ENCODE assay signal across 15 cellular contexts in the genomic region with DNA sequence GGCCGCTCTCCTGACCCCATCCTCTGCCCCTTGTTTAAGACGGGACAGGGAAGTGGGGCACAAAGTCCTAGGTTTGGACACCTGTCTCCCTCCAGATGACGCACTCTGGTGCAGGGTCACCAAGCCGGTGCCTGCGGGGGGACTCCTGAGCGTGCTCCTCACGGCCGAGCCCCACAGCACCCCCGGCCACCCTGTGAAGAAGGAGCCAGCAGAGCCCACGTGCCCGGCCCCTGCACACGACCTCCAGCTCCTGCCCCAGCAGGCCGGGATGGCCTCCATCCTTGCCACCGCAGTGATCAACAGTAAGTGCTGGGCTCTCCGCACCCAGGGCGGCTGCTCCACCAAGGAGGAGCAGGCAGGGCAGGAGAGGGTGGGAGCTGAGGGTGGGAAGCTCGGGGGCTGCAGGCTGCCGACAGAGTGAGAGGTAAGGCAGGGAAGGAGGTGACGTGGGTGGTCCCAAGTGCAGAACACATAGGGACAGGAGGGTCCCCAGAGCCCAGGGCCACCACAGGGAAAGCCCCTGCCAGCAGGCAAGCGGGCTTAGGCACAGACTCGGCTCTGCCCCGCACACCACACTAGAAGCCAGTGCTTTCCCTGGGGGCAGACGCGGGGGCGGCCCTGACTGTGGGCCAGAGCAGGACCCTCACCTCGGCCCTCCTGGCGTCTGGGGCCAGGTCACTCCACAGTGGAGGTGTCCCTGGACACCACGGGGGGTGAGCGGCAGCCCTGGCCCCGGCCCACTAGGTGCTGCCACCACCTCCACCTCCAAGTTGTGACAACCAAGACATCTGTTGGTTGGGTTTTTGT. TPM values are rescaled to one million over a fixed set of nuclear protein-coding genes. Genes with fewer than 3 reads are reported as not detected.
DNase-seq lines count a peak whose midpoint lies in the region; ATAC-seq, FAIRE-seq and TF ChIP-seq lines count a peak whose summit lies in the region.
"Had no signal": no experiment of that assay in that cellular context is flagged by ENCODE, and none has a peak within 500 bp of the region (broad histone marks: within the 10 kb centered on the region; RNA-seq: fewer than 3 reads in every experiment).

No MANE protein-coding gene starts in this region.

- no peak for FAIRE-seq in K562 (lab: Jason Lieb, UNC)
- FAIRE-seq: H54 had no signal

- no peak for TF ChIP-seq EP300 in K562 (IDR thresholded peaks at IDR 0.05; ENCODE audit: low read length)

- CTCF ChIA-PET in K562 (lab: Yijun Ruan, JAX; ENCODE audit: low intra/inter-chr PET ratio) = interaction anchor here (0.6 to 6.2 kb wide), 9 partner anchors 34 to 1203 kb away, joined by 3 to 108 read pairs (median 4); no protein-coding TSS in a partner anchor
- CTCF ChIA-PET in OCI-LY7 (lab: Charles Lee; ENCODE audit: unreplicated experiment) = no interaction called here

- 76 to 79% methylated on average over 29 to 30 of the region's 30 CpGs for WGBS in heart right ventricle, 2 donors
- WGBS in K562 (ENCODE audit: insufficient coverage, low coverage, missing lambda C conversion rate) = 74% methylated on average over 29 of the region's 30 CpGs

- H3K27ac ChIP-seq in heart right ventricle = no peak overlapping the region
- no peak overlapping the region for H3K27ac ChIP-seq in K562 (ENCODE audit: extremely low read depth, low read depth, low read length)
- H3K27ac ChIP-seq in OCI-LY7 (ENCODE audit: low read depth, low read length, poor library complexity, severe bottlenecking) = no peak overlapping the region
- H3K27ac ChIP-seq in colonic mucosa = no peak overlapping the region

- POLR2A ChIA-PET in K562 (lab: Yijun Ruan, JAX) (interaction anchor here (0.7 kb wide), 1 partner anchor 92 kb away, joined by 3 read pairs; no protein-coding TSS in a partner anchor), OCI-LY7 (lab: Charles Lee) (no interaction called here)

- H3K4me1 ChIP-seq in heart right ventricle = peaks cover 0 to 43% (median 24%) of the 10 kb centered on the region in 9 donors
- H3K4me1 ChIP-seq in K562 (replicated peaks in 1 of 2; ENCODE audit: control insufficient read depth in 2 of 2, insufficient read depth in 2 of 2, low read length in 2 of 2) = peaks cover 36 to 100% of the 10 kb centered on the region in 2 experiments
- H3K4me1 ChIP-seq in OCI-LY7 (ENCODE audit: insufficient read depth, low read length, poor library complexity, severe bottlenecking) = peaks cover 6% of the 10 kb centered on the region
- H3K4me1 ChIP-seq in colonic mucosa = peaks cover 16% of the 10 kb centered on the region

- TF ChIP-seq POLR2A in K562 (conservative IDR thresholded peaks at IDR 0.05) = no peak

- BruUV-seq in K562 (replicated peaks; lab: Mats Ljungman, UMichigan) = no TSS peak
- BruUV-seq in OCI-LY7 (replicated peaks; lab: Mats Ljungman, UMichigan) = no TSS peak

- H3K4me1 Mint-ChIP-seq in neural crest cell = peaks cover 25% of the 10 kb centered on the region

- no peaks in the 10 kb centered on the region for H3K9me1 ChIP-seq in K562 (ENCODE audit: control insufficient read depth, insufficient read depth, low read length)

- H3K9me3 ChIP-seq in heart right ventricle (no peaks in the 10 kb centered on the region), K562 (replicated peaks; ENCODE audit: control insufficient read depth, insufficient read depth, low read depth, low read length) (no peaks in the 10 kb centered on the region), OCI-LY7 (ENCODE audit: low read length) (no peaks in the 10 kb centered on the region), colonic mucosa (no peaks in the 10 kb centered on the region)

- H3K4me2 ChIP-seq in K562 (ENCODE audit: insufficient read depth, low read length) (no peak overlapping the region), OCI-LY7 (ENCODE audit: low read length) (no peak overlapping the region)

- TF ChIP-seq RAD21 in K562 (CRISPR knock-in tag; conservative IDR thresholded peaks at IDR 0.05 in 1 of 2, IDR thresholded peaks at IDR 0.05 in 1 of 2) = no peak

- H3K79me2 ChIP-seq in K562 (ENCODE audit: control insufficient read depth, insufficient read depth, low read length) = peaks cover 5% of the 10 kb centered on the region; the same call in 1 of the 3 replicates
- H3K79me2 ChIP-seq in OCI-LY7 (ENCODE audit: insufficient read depth, low read depth, low read length) = no peaks in the 10 kb centered on the region

- H3K4me3 Mint-ChIP-seq in neural crest cell = peak overlapping the region; percentile 39

- peak; percentile 71 for DNase-seq in Right ventricle myocardium inferior (ENCODE audit: missing footprints)
- no peak for DNase-seq in heart right ventricle
- no peak for DNase-seq in K562 (ENCODE audit: extremely low read depth in 1 of 4, low spot score in 3 of 4)
- DNase-seq in neural crest cell (ENCODE audit: low read depth, low spot score) = no peak
- no peak for DNase-seq in OCI-LY7 (ENCODE audit: low spot score)
- no peak for DNase-seq in NCI-H446 treated with DMSO at 0.1 percent for 48 hours (lab: John Stamatoyannopoulos, UW)
- no peak for DNase-seq in colonic mucosa
- DNase-seq: AML-193, DMS 273 treated with DMSO at 0.1 percent for 48 hours, DMS79 treated with DMSO at 0.1 percent for 48 hours, NCI-H1105 treated with DMSO at 0.1 percent for 48 hours, NCI-H2029 treated with DMSO at 0.1 percent for 48 hours, NCI-H2171 had no signal

- H2AFZ ChIP-seq in K562 (ENCODE audit: low read depth, low read length) (no peak overlapping the region), OCI-LY7 (ENCODE audit: low read length) (no peak overlapping the region)

- no peak overlapping the region for H3K27ac Mint-ChIP-seq in neural crest cell (ENCODE audit: unreplicated experiment)
- H3K27ac Mint-ChIP-seq: IgD-negative memory B cell had no signal

- H3K27me3 Mint-ChIP-seq in neural crest cell (ENCODE audit: low read depth) = no peaks in the 10 kb centered on the region
- H3K27me3 Mint-ChIP-seq: IgD-negative memory B cell had no signal

- TF ChIP-seq CTCF in heart right ventricle (IDR thresholded peaks at IDR 0.05) (no peak), K562 (IDR thresholded peaks at IDR 0.05 in 2 of 3, conservative IDR thresholded peaks at IDR 0.05 in 1 of 3; ENCODE audit: insufficient read depth in 2 of 3, low read depth in 1 of 3, low read length in 3 of 3) (no peak), neural crest cell (conservative IDR thresholded peaks at IDR 0.05) (no peak), OCI-LY7 (conservative IDR thresholded peaks at IDR 0.05; ENCODE audit: low read length) (no peak), colonic mucosa (IDR thresholded peaks at IDR 0.05) (no peak)

- H3K27me3 ChIP-seq in heart right ventricle = peaks cover 0 to 7% (median 0%) of the 10 kb centered on the region in 7 donors
- no peaks in the 10 kb centered on the region for H3K27me3 ChIP-seq in K562 (ENCODE audit: control insufficient read depth in 2 of 2, insufficient read depth in 2 of 2, low read length in 2 of 2)
- H3K27me3 ChIP-seq in colonic mucosa = no peaks in the 10 kb centered on the region

- no peaks in the 10 kb centered on the region for H3K9me3 Mint-ChIP-seq in neural crest cell
- H3K9me3 Mint-ChIP-seq: IgD-negative memory B cell had no signal

- no peaks in the 10 kb centered on the region for H3K36me3 Mint-ChIP-seq in neural crest cell (ENCODE audit: low read depth)

- ATAC-seq in Right ventricle myocardium inferior (no peak), heart right ventricle (no peak), K562 (no peak)

- intact Hi-C loops in Right ventricle myocardium inferior (cut with DNase I) (loop anchor here (1.0 kb wide), 1 partner anchor 85 kb away; no protein-coding TSS in a partner anchor), heart right ventricle (cut with DNase I) (loop anchor here (1.0 to 2.0 kb wide), 3 partner anchors 83 to 85 kb away; no protein-coding TSS in a partner anchor), K562 (cut with micrococcal nuclease) (loop anchor here (1.0 to 5.0 kb wide), 3 partner anchors 34 to 85 kb away; no protein-coding TSS in a partner anchor), OCI-LY7 (cut with micrococcal nuclease; ENCODE audit: unreplicated experiment) (loop anchor here (1.0 kb wide), 1 partner anchor 85 kb away; no protein-coding TSS in a partner anchor), colonic mucosa (cut with DNase I) (loop anchor here (2.0 kb wide), 1 partner anchor 85 kb away; no protein-coding TSS in a partner anchor)

- in situ Hi-C loops in K562 (cut with MboI) = loop anchor here (10.0 kb wide), 1 partner anchor 83 kb away; no protein-coding TSS in a partner anchor

- H3K9ac ChIP-seq in K562 (ENCODE audit: insufficient read depth in 1 of 2, low read depth in 2 of 2, low read length in 2 of 2) (peak overlapping the region in 1 of 2 experiments; percentile 37; a peak in 1 of 4 replicates), colonic mucosa (ENCODE audit: low read depth in 2 of 2, low read length in 2 of 2) (no peak overlapping the region)

- H3K36me3 ChIP-seq in heart right ventricle = no peaks in the 10 kb centered on the region
- H3K36me3 ChIP-seq in K562 (ENCODE audit: control insufficient read depth, insufficient read depth, low read length) = peaks cover 66% of the 10 kb centered on the region; the same call in 2 of the 3 replicates
- H3K36me3 ChIP-seq in OCI-LY7 (ENCODE audit: insufficient read depth, low read length) = no peaks in the 10 kb centered on the region
- no peaks in the 10 kb centered on the region for H3K36me3 ChIP-seq in colonic mucosa

- no peaks in the 10 kb centered on the region for H3K9me2 ChIP-seq in OCI-LY7 (ENCODE audit: insufficient read depth, low read length)

- H4K20me1 ChIP-seq in K562 (replicated peaks; ENCODE audit: control insufficient read depth, insufficient read depth, low read length) (no peaks in the 10 kb centered on the region; the same call in 1 of the 2 replicates), OCI-LY7 (ENCODE audit: insufficient read depth, low read length) (no peaks in the 10 kb centered on the region)

- no peak overlapping the region for H3K4me3 ChIP-seq in heart right ventricle
- H3K4me3 ChIP-seq in K562 = no peak overlapping the region
- H3K4me3 ChIP-seq in OCI-LY7 (ENCODE audit: low read depth, low read length, poor library complexity, severe bottlenecking) = no peak overlapping the region
- no peak overlapping the region for H3K4me3 ChIP-seq in colonic mucosa

RNA-seq across cellular contexts. Expression of a gene that starts 42.1 kb away (rescaled TPM):
- total RNA-seq in Right ventricle myocardium inferior = 23.9 TPM
- 10 to 100 TPM; 18.3 to 28.7 (median 22.0) TPM for total RNA-seq in heart right ventricle
- 10 to 100 TPM; 18.4 to 22.7 TPM for polyA plus RNA-seq in heart right ventricle
- 74.4 and 112 TPM in 2 replicates for total RNA-seq in K562 (2011; cell fraction: chromatin; rRNA removed; ENCODE audit: low replicate concordance)
- total RNA-seq in K562 (2011; cell fraction: nucleolus; rRNA removed) = 51.3 and 61.4 TPM in 2 replicates
- total RNA-seq in K562 (2011; cell fraction: nucleoplasm; rRNA removed) = 61.1 and 63.4 TPM in 2 replicates
- 26.9 and 35.1 TPM in 2 replicates for total RNA-seq in K562 (2014; rRNA removed)
- 16.0 and 16.3 TPM in 2 replicates for total RNA-seq in K562 (2014; rRNA removed; fragmentation: Illumina TruSeq; extraction: Trizol)
- 31.1 and 33.9 TPM in 2 replicates for total RNA-seq in K562 (2015; rRNA removed; fragmentation: Illumina TruSeq; extraction: Trizol)
- 81.3 and 88.7 TPM in 2 replicates for total RNA-seq in K562 (2021)
- polyA plus RNA-seq in K562 (2011; rRNA removed) = 12.5 and 15.8 TPM in 2 replicates
- polyA plus RNA-seq in K562 (2011; cell fraction: cytosol; rRNA removed) = 10.1 and 15.8 TPM in 2 replicates
- polyA plus RNA-seq in K562 (2011; cell fraction: nucleus; rRNA removed) = 43.3 and 65.6 TPM in 2 replicates
- 57.6 and 59.2 TPM in 2 replicates for polyA plus RNA-seq in K562 (2012)
- 60.7 and 65.3 TPM in 2 replicates for polyA plus RNA-seq in K562 (2014; fragmentation: Illumina TruSeq; extraction: Trizol)
- 1 to 10 TPM; 1.7 to 2.0 TPM for polyA plus RNA-seq in K562 (2014; fragmentation: Nextera tagmentation; extraction: Ambion mirVana)
- polyA plus RNA-seq in K562 (2014; rRNA removed) = 37.1 and 49.2 TPM in 2 replicates
- polyA minus RNA-seq in K562 (2011; rRNA and poly(A)+ RNA removed) = 7.9 and 9.1 TPM in 2 replicates
- polyA minus RNA-seq in K562 (2011; cell fraction: cytosol; rRNA and poly(A)+ RNA removed) = 23.7 and 30.6 TPM in 2 replicates
- polyA minus RNA-seq in K562 (2011; cell fraction: nucleus; rRNA and poly(A)+ RNA removed) = 17.5 and 19.1 TPM in 2 replicates
- total RNA-seq in neural crest cell = 88.5 and 90.4 TPM in 2 replicates
- total RNA-seq in OCI-LY7 (2014; rRNA removed; shearing (Covaris generic)) = 22.2 and 26.6 TPM in 2 replicates
- total RNA-seq in OCI-LY7 (2022) = 72.1 and 79.0 TPM in 2 replicates
- 10 to 100 TPM; 31.9 to 66.3 TPM for total RNA-seq in colonic mucosa
